Comparison of ENCODE assay signal across 8 cellular contexts in genomic region chr10:102408728-102409603, GRCh38. TPM values are rescaled to one million over a fixed set of nuclear protein-coding genes. Genes with fewer than 3 reads are reported as not detected.
A peak's percentile ranks its signal among the peaks of the same experiment; 100 is the strongest.
DNase-seq lines count a peak whose midpoint lies in the region; ATAC-seq and TF ChIP-seq lines count a peak whose summit lies in the region.

No MANE protein-coding gene starts in this region.

- H4K20me1 ChIP-seq in HCT116 (ENCODE audit: insufficient read depth) = no peaks in the 10 kb centered on the region

- H3K27me3 ChIP-seq in HCT116 (ENCODE audit: insufficient read depth, low read length) (peaks cover 3% of the 10 kb centered on the region; the same call in 1 of the 2 replicates), left lung (peaks cover 34 to 73% of the 10 kb centered on the region in 2 donors)

- CTCF ChIA-PET in HCT116 (lab: Charles Lee) = interaction anchor here (1.0 to 1.6 kb wide), 3 partner anchors 10 to 179 kb away, joined by 3 to 13 read pairs (median 9); partner anchors contain the start of gene FBXL15

- no TSS peak for BruUV-seq in HCT116 (replicated peaks; lab: Mats Ljungman, UMichigan)

- peak overlapping the region; percentile 94 for H3K4me2 ChIP-seq in HCT116 (ENCODE audit: low read length)

- H2AFZ ChIP-seq in HCT116 (ENCODE audit: low read depth, low read length, poor library complexity, severe bottlenecking) = no peak overlapping the region

- RAD21 ChIA-PET in HCT116 (lab: Charles Lee; ENCODE audit: low non-redundant PET in 1 of 2, low total read pairs in 2 of 2, uncharacterized antibody in 2 of 2, unreplicated experiment in 2 of 2) = no interaction called here

- intact Hi-C loops in HCT116 (cut with micrococcal nuclease) (no loop called here), left lung (cut with DNase I) (no loop called here)

- no peak for DNase-seq in HCT116 (ENCODE audit: low read depth, low spot score)
- DNase-seq in activated CD4-positive, CD25-positive, alpha-beta regulatory T cell (lab: John Stamatoyannopoulos, UW) = peak in 3 of 4 experiments; percentile 32 to 41 (median 35)
- peak in 1 of 2 donors; percentile 55 for DNase-seq in cardiac fibroblast (ENCODE audit: low read depth in 2 of 2)
- peak in 1 of 2 donors; percentile 80 for DNase-seq in left lung
- DNase-seq in stimulated activated CD4-positive, alpha-beta T cell treated with anti-CD3 and anti-CD28 coated beads, Interleukin-4, amount 100 ng/mL, for 48 hours (ENCODE audit: low read depth in 2 of 2) = peak; percentile 69 to 76
- no peak for DNase-seq in NCI-H2081 treated with DMSO at 0.1 percent for 48 hours (lab: John Stamatoyannopoulos, UW)
- DNase-seq in GOT3 (lab: John Stamatoyannopoulos, UW) = no peak

- POLR2A ChIA-PET in HCT116 (lab: Charles Lee) = interaction anchor here (0.8 to 1.3 kb wide), 2 partner anchors 12 to 14 kb away, joined by 3 to 7 read pairs; partner anchors contain the start of gene FBXL15

- no peaks in the 10 kb centered on the region for H3K9me2 ChIP-seq in HCT116 (ENCODE audit: insufficient read depth)

- peak overlapping the region; percentile 50; the same call in 1 of the 2 replicates for H3K27ac ChIP-seq in HCT116 (ENCODE audit: low read depth, low read length)
- no peak overlapping the region for H3K27ac ChIP-seq in left lung

- H3K9ac ChIP-seq in HCT116 (ENCODE audit: low read length) = peak overlapping the region; percentile 61

- TF ChIP-seq POLR2A in HCT116 (IDR thresholded peaks at IDR 0.05; ENCODE audit: borderline replicate concordance, extremely low read depth, insufficient read depth, insufficient read length) = no peak

- no peaks in the 10 kb centered on the region for H3K79me2 ChIP-seq in HCT116 (ENCODE audit: insufficient read depth, low read length)

- no peak for TF ChIP-seq CTCF in HCT116 (IDR thresholded peaks at IDR 0.05 in 2 of 3, conservative IDR thresholded peaks at IDR 0.05 in 1 of 3; ENCODE audit: borderline replicate concordance in 1 of 3, insufficient read depth in 1 of 3, low read depth in 2 of 3, low read length in 2 of 3)
- TF ChIP-seq CTCF in cardiac fibroblast (IDR thresholded peaks at IDR 0.05; ENCODE audit: low read depth, low read length) = no peak
- TF ChIP-seq CTCF in left lung (IDR thresholded peaks at IDR 0.05) = no peak

- no peak for TF ChIP-seq RAD21 in HCT116 (IDR thresholded peaks at IDR 0.05; ENCODE audit: low read depth)

- H3K4me1 ChIP-seq in HCT116 (ENCODE audit: control insufficient read depth in 1 of 2, insufficient read depth in 2 of 2, low read length in 2 of 2) (peaks cover 11 to 21% of the 10 kb centered on the region in 2 experiments), left lung (peaks cover 0 to 24% of the 10 kb centered on the region in 2 donors)

- ATAC-seq in HCT116 (peak; percentile 78), left lung (peak; percentile 68), GM18873 (IDR thresholded peaks at IDR 0.05; ENCODE audit: low FRiP score, unreplicated experiment) (no peak)

- H3K9me3 ChIP-seq in HCT116 (ENCODE audit: control insufficient read depth in 1 of 2, insufficient read depth in 1 of 2, low read depth in 1 of 2, low read length in 2 of 2) (no peaks in the 10 kb centered on the region), left lung (no peaks in the 10 kb centered on the region)

- H3K4me3 ChIP-seq in HCT116 (replicated peaks in 1 of 2; ENCODE audit: low read depth in 1 of 2, low read length in 2 of 2) (peak overlapping the region; percentile 56 to 74), cardiac fibroblast (replicated peaks in 1 of 2; ENCODE audit: low read depth in 2 of 2, low read length in 2 of 2) (peak overlapping the region; percentile 36 to 42), left lung (peak overlapping the region; percentile 25 to 36)

- H3K36me3 ChIP-seq in HCT116 (ENCODE audit: control insufficient read depth in 1 of 2, insufficient read depth in 2 of 2, low read length in 2 of 2) (no peaks in the 10 kb centered on the region), left lung (no peaks in the 10 kb centered on the region)

TF ChIP-seq in HCT116, 20 proteins besides CTCF, POLR2A, EP300 and RAD21:
- TF ChIP-seq YY1 (IDR thresholded peaks at IDR 0.05; ENCODE audit: extremely low read depth, insufficient replicate concordance, low read depth, low read length) = no peak
- TF ChIP-seq ZFX (IDR thresholded peaks at IDR 0.05) = peak; percentile 70; the same call in 1 of the 2 replicates
- no peak for TF ChIP-seq SP1 (IDR thresholded peaks at IDR 0.05; ENCODE audit: low read depth)
- no peak for TF ChIP-seq SRF (IDR thresholded peaks at IDR 0.05; ENCODE audit: low read depth)
TF ChIP-seq in HCT116: peak in this region for 1.

RNA-seq across cellular contexts. Expression of gene PSD, which starts 9.6 kb away (rescaled TPM):
- 9.7 TPM for total RNA-seq in HCT116 (2021; ENCODE audit: unreplicated experiment)
- polyA plus RNA-seq in HCT116 (2012) = 8.5 and 8.7 TPM in 2 replicates
- total RNA-seq in left lung = 1 to 10 TPM; 1.4 to 5.4 TPM

RNA-seq across cellular contexts. Expression of gene FBXL15, which starts 11.7 kb away (rescaled TPM):
- total RNA-seq in HCT116 (2021; ENCODE audit: unreplicated experiment) = 21.1 TPM
- 15.8 and 19.9 TPM in 2 replicates for polyA plus RNA-seq in HCT116 (2012)
- 10 to 100 TPM; 17.4 to 18.7 TPM for total RNA-seq in left lung

RNA-seq across cellular contexts. Expression of gene NFKB2, which starts 13.5 kb away (rescaled TPM):
- total RNA-seq in HCT116 (2021; ENCODE audit: unreplicated experiment) = 115 TPM
- polyA plus RNA-seq in HCT116 (2012) = 111 and 133 TPM in 2 replicates
- 10 to 100 TPM; 37.0 to 50.2 TPM for total RNA-seq in left lung

RNA-seq across cellular contexts. Expression of gene CUEDC2, which starts 23.4 kb away (rescaled TPM):
- total RNA-seq in HCT116 (2021; ENCODE audit: unreplicated experiment) (96.7 TPM), left lung (10 to 100 TPM; 47.0 to 48.2 TPM)
- polyA plus RNA-seq in HCT116 (2012) = 77.0 and 106 TPM in 2 replicates

RNA-seq across cellular contexts. Expression of gene C10orf95, which starts 42.4 kb away (rescaled TPM):
- total RNA-seq in HCT116 (2021; ENCODE audit: unreplicated experiment) (2.1 TPM), left lung (1 to 10 TPM; 5.6 to 7.3 TPM)
- polyA plus RNA-seq in HCT116 (2012) = 3.8 TPM in 2 replicates

Comparison
In these comparisons a context has a peak if more than half of its experiments do, and no peak if none do; other contexts are left out.
1. DNase-seq: peak in activated CD4-positive, CD25-positive, alpha-beta regulatory T cell (3 of 4) and stimulated activated CD4-positive, alpha-beta T cell treated with anti-CD3 and anti-CD28 coated beads, Interleukin-4, amount 100 ng/mL, for 48 hours (2 of 2); none in HCT116 (single experiment), NCI-H2081 treated with DMSO at 0.1 percent for 48 hours (single experiment) and GOT3 (single experiment).
2. Peak in every context shown above with its lines, with median percentiles within 50 percentile points of each other: H3K4me3 ChIP-seq.